Comparison of ENCODE assay signal across 10 cellular contexts in genomic region chr1:84327830-84328229, GRCh38. TPM values are rescaled to one million over a fixed set of nuclear protein-coding genes. Genes with fewer than 3 reads are reported as not detected.
"Had no signal": no experiment of that assay in that cellular context is flagged by ENCODE, and none has a peak within 500 bp of the region (broad histone marks: within the 10 kb centered on the region; RNA-seq: fewer than 3 reads in every experiment).

No MANE protein-coding gene starts in this region.

- FAIRE-seq: HepG2 had no signal

- H3K9me3 Mint-ChIP-seq: HFFc6 had no signal

- H3K4me1 ChIP-seq: HAP-1 had no signal

- H3K9me3 ChIP-seq: HAP-1 had no signal

- H3K4me3 Mint-ChIP-seq: HFFc6, IgD-negative memory B cell had no signal

- H3K36me3 ChIP-seq: HAP-1 had no signal

- ATAC-seq: HCT116, HepG2 had no signal

- H3K27ac ChIP-seq: GM23248, HL-60 had no signal

- H3K4me3 ChIP-seq: GM23248, HAP-1 had no signal

- H3K27me3 Mint-ChIP-seq: IgD-negative memory B cell had no signal

- H3K27ac Mint-ChIP-seq: HFFc6 had no signal

- H3K9ac ChIP-seq: GM23248 had no signal

- DNase-seq: GM23248, GOT3, H7, HFFc6, KBM-7 had no signal

- H2AFZ ChIP-seq: GM23248 had no signal

RNA-seq across cellular contexts. Expression of gene SAMD13, which starts 26.3 kb away (rescaled TPM):
- polyA plus RNA-seq: IgD-negative memory B cell had no signal
